ENCODE assay signal across 14 cellular contexts in the genomic region with DNA sequence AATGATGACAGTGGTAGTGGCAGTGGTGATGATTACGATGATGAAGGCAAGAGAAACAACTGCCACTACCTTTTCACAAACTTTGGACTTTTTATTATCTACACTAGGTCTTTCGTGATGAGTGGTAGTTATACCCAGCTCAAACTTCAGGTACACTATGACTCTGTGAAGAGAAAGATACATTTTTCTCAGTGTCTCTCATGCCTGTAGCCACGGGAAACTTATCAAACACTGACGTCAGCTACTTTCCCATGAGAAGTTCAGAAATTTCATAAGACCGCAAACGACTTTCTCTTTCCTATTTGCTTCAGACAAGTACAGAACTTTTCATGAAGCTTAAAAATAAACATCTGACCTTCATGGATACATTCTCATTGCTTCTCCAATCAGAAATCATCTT. TPM values are rescaled to one million over a fixed set of nuclear protein-coding genes. Genes with fewer than 3 reads are reported as not detected.
DNase-seq lines count a peak whose midpoint lies in the region; ATAC-seq, FAIRE-seq and TF ChIP-seq lines count a peak whose summit lies in the region.
"Had no signal": no experiment of that assay in that cellular context is flagged by ENCODE, and none has a peak within 500 bp of the region (broad histone marks: within the 10 kb centered on the region; RNA-seq: fewer than 3 reads in every experiment).

No MANE protein-coding gene starts in this region.

- intact Hi-C loops in lower lobe of right lung (cut with DNase I), result no loop called here

- TF ChIP-seq CTCF in AG09309 (IDR thresholded peaks at IDR 0.05; ENCODE audit: control insufficient read depth, insufficient read depth, low read depth, low read length, missing control alignments) (no peak), astrocyte (IDR thresholded peaks at IDR 0.05; ENCODE audit: insufficient read depth, low read depth, low read length) (no peak), cardiac muscle cell (IDR thresholded peaks at IDR 0.05; ENCODE audit: low read depth, low read length) (no peak), lower lobe of right lung (IDR thresholded peaks at IDR 0.05) (no peak)

- DNase-seq in AG09309 (ENCODE audit: low read depth) (peak; percentile 88), astrocyte (ENCODE audit: low read depth) (peak; percentile 44), cardiac muscle cell (ENCODE audit: low read depth in 1 of 2, low spot score in 1 of 2) (peak in 1 of 2 donors; percentile 96), lower lobe of right lung (no peak), NOMO-1 (lab: John Stamatoyannopoulos, UW; ENCODE audit: unreplicated experiment in 2 of 2) (no peak), COLO668 (lab: John Stamatoyannopoulos, UW; ENCODE audit: unreplicated experiment) (no peak), HCEC 1CT (no peak)
- DNase-seq: Caco-2; effector CD4-positive, alpha-beta T cell; kidney glomerular epithelial cell; NCI-H2171 treated with DMSO at 0.1 percent for 48 hours had no signal

- no peaks in the 10 kb centered on the region for H3K9me3 ChIP-seq in astrocyte (ENCODE audit: insufficient read depth, low read depth, low read length)
- no peaks in the 10 kb centered on the region for H3K9me3 ChIP-seq in cardiac muscle cell (ENCODE audit: low read depth)
- no peaks in the 10 kb centered on the region for H3K9me3 ChIP-seq in lower lobe of right lung
- H3K9me3 ChIP-seq: Caco-2 had no signal

- H3K79me2 ChIP-seq in astrocyte (ENCODE audit: insufficient read depth, low read length), result peaks cover 100% of the 10 kb centered on the region

- H3K4me1 ChIP-seq in astrocyte (ENCODE audit: insufficient read depth, low read length) (peaks cover 10% of the 10 kb centered on the region), cardiac muscle cell (ENCODE audit: low read depth) (peaks cover 12% of the 10 kb centered on the region), rectal smooth muscle tissue (ENCODE audit: control insufficient read depth, insufficient read depth, low read length) (peaks cover 35% of the 10 kb centered on the region), lower lobe of right lung (no peaks in the 10 kb centered on the region)

- H3K27me3 Mint-ChIP-seq in astrocyte (ENCODE audit: low read depth, unreplicated experiment), result no peaks in the 10 kb centered on the region

- H3K4me3 Mint-ChIP-seq in astrocyte (ENCODE audit: unreplicated experiment), result no peak overlapping the region
- H3K4me3 Mint-ChIP-seq: nephron had no signal

- peaks cover 23% of the 10 kb centered on the region for H3K36me3 ChIP-seq in astrocyte (ENCODE audit: insufficient read depth, low read length)
- H3K36me3 ChIP-seq in cardiac muscle cell, result no peaks in the 10 kb centered on the region
- H3K36me3 ChIP-seq in rectal smooth muscle tissue (ENCODE audit: control insufficient read depth, insufficient read depth, low read length), result no peaks in the 10 kb centered on the region
- H3K36me3 ChIP-seq in lower lobe of right lung, result no peaks in the 10 kb centered on the region

- FAIRE-seq in astrocyte (lab: Jason Lieb, UNC), result peak; percentile 45

- peaks cover 88% of the 10 kb centered on the region for H4K20me1 ChIP-seq in astrocyte (ENCODE audit: insufficient read depth, low read length)

- H3K4me3 ChIP-seq in AG09309 (ENCODE audit: control insufficient read depth, low read depth, low read length) (no peak overlapping the region), astrocyte (ENCODE audit: insufficient read depth, low read depth, low read length) (no peak overlapping the region), cardiac muscle cell (no peak overlapping the region), rectal smooth muscle tissue (ENCODE audit: low read length) (no peak overlapping the region), lower lobe of right lung (no peak overlapping the region)

- H3K9ac ChIP-seq in astrocyte (ENCODE audit: low read length) (peak overlapping the region; percentile 62), rectal smooth muscle tissue (ENCODE audit: low read length) (no peak overlapping the region)

- peaks cover 74% of the 10 kb centered on the region for H3K4me1 Mint-ChIP-seq in astrocyte (ENCODE audit: low read depth, unreplicated experiment)

- H3K4me2 ChIP-seq in astrocyte (ENCODE audit: low read length), result no peak overlapping the region

- H3K27me3 ChIP-seq in astrocyte (ENCODE audit: insufficient read depth, low read length), result no peaks in the 10 kb centered on the region
- no peaks in the 10 kb centered on the region for H3K27me3 ChIP-seq in cardiac muscle cell
- H3K27me3 ChIP-seq in rectal smooth muscle tissue (ENCODE audit: control insufficient read depth, insufficient read depth, low read length), result no peaks in the 10 kb centered on the region
- no peaks in the 10 kb centered on the region for H3K27me3 ChIP-seq in lower lobe of right lung (ENCODE audit: low read depth)

- H3K27ac ChIP-seq in astrocyte (ENCODE audit: low read depth, low read length) (peak overlapping the region; percentile 91), cardiac muscle cell (peak overlapping the region; percentile 1), rectal smooth muscle tissue (ENCODE audit: low read depth, low read length) (peak overlapping the region; percentile 65), lower lobe of right lung (no peak overlapping the region)

- no peak overlapping the region for H2AFZ ChIP-seq in astrocyte (ENCODE audit: low read depth, low read length)

- no peaks in the 10 kb centered on the region for H3K9me3 Mint-ChIP-seq in astrocyte (ENCODE audit: unreplicated experiment)
- H3K9me3 Mint-ChIP-seq: nephron had no signal

- H3K27ac Mint-ChIP-seq in astrocyte (ENCODE audit: unreplicated experiment), result peak overlapping the region; percentile 67
- H3K27ac Mint-ChIP-seq: nephron had no signal

- ATAC-seq in lower lobe of right lung, result no peak
- ATAC-seq: activated CD4-positive, CD25-positive, alpha-beta regulatory T cell treated with anti-CD3 and anti-CD28 coated beads, Interleukin-2, amount 50 U/mL, for 24 hours had no signal

- peaks cover 6% of the 10 kb centered on the region for H3K36me3 Mint-ChIP-seq in astrocyte (ENCODE audit: low read depth, unreplicated experiment)

RNA-seq across cellular contexts. Expression of a gene that starts 57.0 kb away (rescaled TPM):
- total RNA-seq in astrocyte, result 1,834 and 1,872 TPM in 2 replicates
- total RNA-seq in cardiac muscle cell, result 22.6 and 29.3 TPM in 2 replicates
- polyA plus RNA-seq in cardiac muscle cell, result 73.8 and 135 TPM in 2 replicates
- 140 TPM for total RNA-seq in lower lobe of right lung

Comparison
In these comparisons a context has a peak if more than half of its experiments do, and no peak if none do; other contexts are left out.
1. DNase-seq: peak in AG09309 (single experiment) and astrocyte (single experiment); none in lower lobe of right lung (single experiment), NOMO-1 (0 of 2), COLO668 (single experiment) and HCEC 1CT (single experiment).
2. RNA of a gene that starts 57.0 kb away (total RNA-seq): 1,834 to 1,872 TPM in astrocyte; 140 TPM in lower lobe of right lung (single experiment) and 22.6 to 29.3 TPM in cardiac muscle cell; every median in the first group is over 10 times any median in the second.